Comparison of ENCODE assay signal across 23 cellular contexts in genomic region chr21:42777064-42777756, GRCh38.
DNase-seq lines count a peak whose midpoint lies in the region; ATAC-seq, FAIRE-seq and TF ChIP-seq lines count a peak whose summit lies in the region.
"Had no signal": no experiment of that assay in that cellular context is flagged by ENCODE, and none has a peak within 500 bp of the region (broad histone marks: within the 10 kb centered on the region; RNA-seq: fewer than 3 reads in every experiment).

No MANE protein-coding gene starts in this region.

- no peak for TF ChIP-seq EP300 in K562 (IDR thresholded peaks at IDR 0.05; ENCODE audit: low read length)

- no peak overlapping the region for H3K23ac ChIP-seq in mesenchymal stem cell (ENCODE audit: low read length in 2 of 2)

- peaks cover 14% of the 10 kb centered on the region; the same call in 1 of the 2 replicates for H3F3A ChIP-seq in GM23338 (replicated peaks; ENCODE audit: low read depth)

- no peak overlapping the region for H2BK5ac ChIP-seq in mesenchymal stem cell (ENCODE audit: low read depth, low read length, poor library complexity, severe bottlenecking)

- H4K91ac ChIP-seq in mesenchymal stem cell (ENCODE audit: low read length): peak overlapping the region; percentile 53

- H3K4me1 ChIP-seq in K562 (replicated peaks in 1 of 2; ENCODE audit: control insufficient read depth in 2 of 2, insufficient read depth in 2 of 2, low read length in 2 of 2) (peaks cover 0 to 13% of the 10 kb centered on the region in 2 experiments; a peak in 2 of 5 replicates), mesenchymal stem cell (ENCODE audit: control insufficient read depth, insufficient read depth, low read depth, low read length) (peaks cover 13% of the 10 kb centered on the region), GM23338 (ENCODE audit: insufficient read depth) (peaks cover 23% of the 10 kb centered on the region)

- H3K4me3 Mint-ChIP-seq in stimulated activated memory B cell treated with anti-CD40 and anti-IgM and Interleukin-4, amounts not matched to agents 10 μg/mL and 1 μg/mL and 100 μg/mL, for 72 hours: peak overlapping the region; percentile 66
- H3K4me3 Mint-ChIP-seq in GM23338: no peak overlapping the region
- H3K4me3 Mint-ChIP-seq: activated naive CD8-positive, alpha-beta T cell treated with anti-CD3 and anti-CD28 coated beads for 36 hours; CD8-positive, alpha-beta memory T cell had no signal

- TF ChIP-seq CTCF in K562 (IDR thresholded peaks at IDR 0.05 in 2 of 3, conservative IDR thresholded peaks at IDR 0.05 in 1 of 3; ENCODE audit: insufficient read depth in 2 of 3, low read depth in 1 of 3, low read length in 3 of 3) (no peak), GM23338 (conservative IDR thresholded peaks at IDR 0.05; ENCODE audit: low read depth in 2 of 2) (no peak)

- no peak for TF ChIP-seq RAD21 in K562 (CRISPR knock-in tag; conservative IDR thresholded peaks at IDR 0.05 in 1 of 2, IDR thresholded peaks at IDR 0.05 in 1 of 2)

- under 1% methylated on average over 15 of the region's 18 CpGs for WGBS in K562 (ENCODE audit: insufficient coverage, low coverage, missing lambda C conversion rate)
- 89% methylated on average over 18 of the region's 18 CpGs for WGBS in mesenchymal stem cell

- H2BK15ac ChIP-seq in mesenchymal stem cell (ENCODE audit: low read depth, poor library complexity, severe bottlenecking): no peak overlapping the region

- CTCF ChIA-PET in K562 (lab: Yijun Ruan, JAX; ENCODE audit: low intra/inter-chr PET ratio): no interaction called here

- H3K79me2 ChIP-seq in K562 (ENCODE audit: control insufficient read depth, insufficient read depth, low read length): no peaks in the 10 kb centered on the region
- H3K79me2 ChIP-seq in GM23338 (replicated peaks; ENCODE audit: insufficient read depth): no peaks in the 10 kb centered on the region

- peak overlapping the region; percentile 9 for H2AK5ac ChIP-seq in mesenchymal stem cell (ENCODE audit: low read length, severe bottlenecking)

- peaks cover 3% of the 10 kb centered on the region for H3K9me1 ChIP-seq in K562 (ENCODE audit: control insufficient read depth, insufficient read depth, low read length)

- H3K9me3 ChIP-seq in K562 (replicated peaks; ENCODE audit: control insufficient read depth, insufficient read depth, low read depth, low read length) (no peaks in the 10 kb centered on the region), mesenchymal stem cell (ENCODE audit: control insufficient read depth, low read length) (peaks cover 2% of the 10 kb centered on the region)
- H3K9me3 ChIP-seq: gastroesophageal sphincter, thoracic aorta had no signal

- BruUV-seq in K562 (replicated peaks; lab: Mats Ljungman, UMichigan): no TSS peak

- FAIRE-seq in K562 (lab: Jason Lieb, UNC) (no peak), GM12891 (lab: Jason Lieb, UNC) (no peak)
- FAIRE-seq: keratinocyte had no signal

- no peak overlapping the region for H3K4me3 ChIP-seq in H7 (ENCODE audit: insufficient read depth, low read depth, low read length)
- no peak overlapping the region for H3K4me3 ChIP-seq in K562
- H3K4me3 ChIP-seq in mesenchymal stem cell (ENCODE audit: insufficient read depth in 1 of 2, low read depth in 1 of 2, low read length in 2 of 2): peak overlapping the region in 1 of 2 experiments; percentile 32
- H3K4me3 ChIP-seq in GM23338: no peak overlapping the region
- H3K4me3 ChIP-seq: gastroesophageal sphincter, lung, thoracic aorta had no signal

- H2BK120ac ChIP-seq in mesenchymal stem cell (ENCODE audit: low read depth, low read length): no peak overlapping the region

- H3K27me3 ChIP-seq in H7 (ENCODE audit: control insufficient read depth, insufficient read depth, low read length) (peaks cover 8% of the 10 kb centered on the region), K562 (ENCODE audit: control insufficient read depth in 2 of 2, insufficient read depth in 2 of 2, low read length in 2 of 2) (peaks cover 59 to 76% of the 10 kb centered on the region in 2 experiments), mesenchymal stem cell (ENCODE audit: control insufficient read depth in 1 of 2, insufficient read depth in 1 of 2, low read length in 2 of 2) (peaks cover 28 to 52% of the 10 kb centered on the region in 2 experiments), GM23338 (ENCODE audit: insufficient read depth) (peaks cover 20% of the 10 kb centered on the region)

- no peaks in the 10 kb centered on the region for H3K9me3 Mint-ChIP-seq in stimulated activated memory B cell treated with anti-CD40 and anti-IgM and Interleukin-4, amounts not matched to agents 10 μg/mL and 1 μg/mL and 100 μg/mL, for 72 hours
- H3K9me3 Mint-ChIP-seq in GM23338: no peaks in the 10 kb centered on the region; the same call in 2 of the 3 replicates
- H3K9me3 Mint-ChIP-seq: activated naive CD8-positive, alpha-beta T cell treated with anti-CD3 and anti-CD28 coated beads for 36 hours; activated T-helper 2 cell treated with anti-CD3 and anti-CD28 coated beads, Interferon-gamma antibody, Interleukin-2, Interleukin-4, amounts not matched to agents 10 μg/mL and 5 μg/mL and 100 μg/mL, durations not matched to agents 14 hours and 24 hours and 36 hours; CD8-positive, alpha-beta memory T cell had no signal

- intact Hi-C loops in K562 (cut with micrococcal nuclease): loop anchor here (10.0 kb wide), 1 partner anchor 72 kb away; no protein-coding TSS in a partner anchor

- H3K18ac ChIP-seq in mesenchymal stem cell (ENCODE audit: low read depth in 1 of 2, low read length in 2 of 2): no peak overlapping the region

- in situ Hi-C loops in K562 (cut with MboI) (no loop called here), KBM-7 (cut with MboI; ENCODE audit: low pct_unique_long_range_greater_than_20kb, low sequenced_read_pairs) (no loop called here)

- H3K36me3 ChIP-seq in H7 (replicated peaks; ENCODE audit: control insufficient read depth, insufficient read depth, low read length) (peaks cover 4% of the 10 kb centered on the region), K562 (ENCODE audit: control insufficient read depth, insufficient read depth, low read length) (no peaks in the 10 kb centered on the region), mesenchymal stem cell (ENCODE audit: control insufficient read depth in 1 of 2, insufficient read depth in 2 of 2, low read depth in 1 of 2, low read length in 2 of 2) (peaks cover 0 to 5% of the 10 kb centered on the region in 2 experiments), GM23338 (ENCODE audit: insufficient read depth) (no peaks in the 10 kb centered on the region)
- H3K36me3 ChIP-seq: thoracic aorta had no signal

- no peak overlapping the region for H3K4ac ChIP-seq in mesenchymal stem cell (ENCODE audit: low read depth in 1 of 2, low read length in 2 of 2)

- TF ChIP-seq POLR2A in K562 (conservative IDR thresholded peaks at IDR 0.05) (no peak), GM12891 (IDR thresholded peaks at IDR 0.05; ENCODE audit: low read depth, low read length) (no peak)

- no peaks in the 10 kb centered on the region for H3K9me2 ChIP-seq in GM23338 (ENCODE audit: insufficient read depth)

- no peak overlapping the region for H3K14ac ChIP-seq in mesenchymal stem cell (ENCODE audit: low read length in 2 of 2)

- H3K79me1 ChIP-seq in mesenchymal stem cell (replicated peaks; ENCODE audit: low read length, poor library complexity, severe bottlenecking): no peaks in the 10 kb centered on the region

- H2AFZ ChIP-seq in K562 (ENCODE audit: low read depth, low read length) (no peak overlapping the region), mesenchymal stem cell (ENCODE audit: low read depth, low read length) (no peak overlapping the region), GM23338 (no peak overlapping the region)

- no peak overlapping the region for H3K27ac ChIP-seq in K562 (ENCODE audit: extremely low read depth, low read depth, low read length)
- peak overlapping the region; percentile 44 for H3K27ac ChIP-seq in mesenchymal stem cell (ENCODE audit: low read length, poor library complexity, severe bottlenecking)
- no peak overlapping the region for H3K27ac ChIP-seq in GM23338 (ENCODE audit: low read depth)
- H3K27ac ChIP-seq: HL-60, thoracic aorta had no signal

- no peak overlapping the region for H4K8ac ChIP-seq in mesenchymal stem cell (ENCODE audit: low read length)

- H3K27me3 Mint-ChIP-seq in stimulated activated memory B cell treated with anti-CD40 and anti-IgM and Interleukin-4, amounts not matched to agents 10 μg/mL and 1 μg/mL and 100 μg/mL, for 72 hours: peaks cover 71% of the 10 kb centered on the region
- peaks cover 32% of the 10 kb centered on the region for H3K27me3 Mint-ChIP-seq in GM23338 (ENCODE audit: insufficient read depth, low read depth, poor library complexity)

- H4K20me1 ChIP-seq in K562 (replicated peaks; ENCODE audit: control insufficient read depth, insufficient read depth, low read length) (peaks cover 4% of the 10 kb centered on the region; the same call in 1 of the 2 replicates), GM23338 (replicated peaks; ENCODE audit: insufficient read depth) (no peaks in the 10 kb centered on the region)

- ATAC-seq in K562 (peak; percentile 18; the same call in 2 of the 3 replicates), GM23338 (no peak)
- peak; percentile 84 for ATAC-seq in stimulated activated memory B cell treated with anti-CD40 and anti-IgM and Interleukin-4, amounts not matched to agents 10 μg/mL and 1 μg/mL and 100 μg/mL, for 72 hours
- ATAC-seq: gastroesophageal sphincter had no signal

- H3K27ac Mint-ChIP-seq in stimulated activated memory B cell treated with anti-CD40 and anti-IgM and Interleukin-4, amounts not matched to agents 10 μg/mL and 1 μg/mL and 100 μg/mL, for 72 hours: peak overlapping the region; percentile 79
- no peak overlapping the region for H3K27ac Mint-ChIP-seq in GM23338
- H3K27ac Mint-ChIP-seq: activated naive CD8-positive, alpha-beta T cell treated with anti-CD3 and anti-CD28 coated beads for 36 hours; activated T-helper 2 cell treated with anti-CD3 and anti-CD28 coated beads, Interferon-gamma antibody, Interleukin-2, Interleukin-4, amounts not matched to agents 10 μg/mL and 5 μg/mL and 100 μg/mL, durations not matched to agents 14 hours and 24 hours and 36 hours had no signal

- peak; percentile 62 for DNase-seq in H7
- no peak for DNase-seq in K562 (ENCODE audit: extremely low read depth in 1 of 4, low spot score in 3 of 4)
- no peak for DNase-seq in mesenchymal stem cell
- DNase-seq in GM12891 (ENCODE audit: insufficient read length, low spot score): no peak
- DNase-seq in GM23338 (ENCODE audit: low spot score): no peak
- DNase-seq in KBM-7: no peak
- DNase-seq: activated CD8-positive, alpha-beta memory T cell treated with anti-CD3 and anti-CD28 coated beads, Interleukin-2, amount 50 U/mL, for 4 hours; activated naive CD8-positive, alpha-beta T cell treated with anti-CD3 and anti-CD28 coated beads for 36 hours; CD8-positive, alpha-beta memory T cell; DMS79; effector memory CD4-positive, alpha-beta T cell; MM.1S; NCI-H1694; NCI-H2171 treated with DMSO at 0.1 percent for 48 hours; NCI-H526 treated with DMSO at 0.1 percent for 48 hours; WERI-Rb-1 had no signal

- H3K9ac ChIP-seq in K562 (ENCODE audit: insufficient read depth in 1 of 2, low read depth in 2 of 2, low read length in 2 of 2) (no peak overlapping the region), mesenchymal stem cell (ENCODE audit: low read length) (no peak overlapping the region)

- H3K4me2 ChIP-seq in K562 (ENCODE audit: insufficient read depth, low read length): no peak overlapping the region
- H3K4me2 ChIP-seq in mesenchymal stem cell (ENCODE audit: low read length, poor library complexity, severe bottlenecking): no peak overlapping the region
- H3K4me2 ChIP-seq in GM23338: no peak overlapping the region

- H3K36me3 Mint-ChIP-seq in stimulated activated memory B cell treated with anti-CD40 and anti-IgM and Interleukin-4, amounts not matched to agents 10 μg/mL and 1 μg/mL and 100 μg/mL, for 72 hours: no peaks in the 10 kb centered on the region
- peaks cover 27% of the 10 kb centered on the region for H3K36me3 Mint-ChIP-seq in GM23338 (ENCODE audit: low read depth)
- H3K36me3 Mint-ChIP-seq: activated naive CD8-positive, alpha-beta T cell treated with anti-CD3 and anti-CD28 coated beads for 36 hours; CD8-positive, alpha-beta memory T cell had no signal

- H2BK12ac ChIP-seq in mesenchymal stem cell (ENCODE audit: low read length in 2 of 2): no peak overlapping the region

- POLR2A ChIA-PET in K562 (lab: Yijun Ruan, JAX): interaction anchor here (0.5 kb wide), 1 partner anchor 9 kb away, joined by 4 read pairs; no protein-coding TSS in a partner anchor

- peaks cover 51% of the 10 kb centered on the region for H3K4me1 Mint-ChIP-seq in stimulated activated memory B cell treated with anti-CD40 and anti-IgM and Interleukin-4, amounts not matched to agents 10 μg/mL and 1 μg/mL and 100 μg/mL, for 72 hours
- H3K4me1 Mint-ChIP-seq in GM23338: peaks cover 35% of the 10 kb centered on the region
